ENCODE assay signal across 15 cellular contexts in the genomic region with DNA sequence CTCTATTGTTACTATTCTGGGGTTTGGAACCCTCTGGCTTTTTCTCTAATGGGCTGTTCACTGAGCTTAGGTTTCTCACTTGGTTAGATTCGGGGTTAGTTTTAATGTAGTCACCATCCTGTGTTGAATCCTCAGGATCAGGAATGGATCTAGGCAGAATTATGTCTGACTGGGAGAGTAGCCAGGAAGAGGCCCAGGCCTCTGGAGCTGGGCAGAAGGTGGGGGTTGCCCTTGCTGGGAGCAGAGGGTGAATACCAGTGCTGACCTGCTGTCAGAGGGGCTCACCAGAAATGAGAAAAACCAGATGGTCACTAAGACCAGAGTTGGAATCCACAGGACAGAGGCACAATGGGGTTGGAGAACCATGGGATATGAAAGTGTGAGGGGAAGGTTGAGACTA.
DNase-seq lines count a peak whose midpoint lies in the region; ATAC-seq and TF ChIP-seq lines count a peak whose summit lies in the region.
"Had no signal": no experiment of that assay in that cellular context is flagged by ENCODE, and none has a peak within 500 bp of the region (broad histone marks: within the 10 kb centered on the region; RNA-seq: fewer than 3 reads in every experiment).

No MANE protein-coding gene starts in this region.

- H3K4me1 ChIP-seq in heart left ventricle, result peaks cover 0 to 32% (median 12%) of the 10 kb centered on the region in 12 donors
- H3K4me1 ChIP-seq in osteoblast (ENCODE audit: insufficient read depth, low read length), result peaks cover 47% of the 10 kb centered on the region
- H3K4me1 ChIP-seq: BLaER1 treated with 17β-estradiol and CSF1 and Interleukin-3, amounts not matched to agents 10 nM and 100 nM had no signal

- H4K20me1 ChIP-seq in osteoblast (ENCODE audit: insufficient read depth, low read length), result no peaks in the 10 kb centered on the region
- H4K20me1 ChIP-seq: BLaER1 treated with 17β-estradiol and CSF1 and Interleukin-3, amounts not matched to agents 10 nM and 100 nM had no signal

- H3K9me3 ChIP-seq in MG63, result no peaks in the 10 kb centered on the region
- H3K9me3 ChIP-seq in heart left ventricle, result no peaks in the 10 kb centered on the region
- no peaks in the 10 kb centered on the region for H3K9me3 ChIP-seq in osteoblast (ENCODE audit: low read depth, low read length)
- H3K9me3 ChIP-seq: BLaER1 treated with 17β-estradiol and CSF1 and Interleukin-3, amounts not matched to agents 10 nM and 100 nM; SK-N-SH had no signal

- TF ChIP-seq CTCF in heart left ventricle (IDR thresholded peaks at IDR 0.05) (no peak), osteoblast (IDR thresholded peaks at IDR 0.05; ENCODE audit: extremely low read depth, low read depth, low read length) (no peak)

- no peak for TF ChIP-seq POLR2A in heart left ventricle (IDR thresholded peaks at IDR 0.05)

- 47 to 63% (median 56%) methylated on average over 1 of the region's 1 CpG for WGBS in heart left ventricle, 4 donors

- ATAC-seq in heart left ventricle (peak in 3 of 4 donors; percentile 47 to 56 (median 56)), HG02623 (IDR thresholded peaks at IDR 0.05; ENCODE audit: unreplicated experiment) (no peak)

- intact Hi-C loops in heart left ventricle (cut with DNase I), result no loop called here

- peak; percentile 33 for DNase-seq in GM03348 (ENCODE audit: low spot score)
- DNase-seq in MG63, result peak; percentile 17
- DNase-seq in heart left ventricle, result no peak
- no peak for DNase-seq in osteoblast (ENCODE audit: insufficient read length, low spot score, missing footprints)
- DNase-seq in activated CD4-positive, alpha-beta T cell treated with anti-CD3 and anti-CD28 coated beads, Interleukin-2, amount 50 U/mL, for 1 hour, result no peak
- DNase-seq in kidney glomerular epithelial cell (lab: John Stamatoyannopoulos, UW), result no peak
- no peak for DNase-seq in C1 segment of cervical spinal cord (lab: John Stamatoyannopoulos, UW)
- DNase-seq: DMS 273 treated with DMSO at 0.1 percent for 48 hours, KBM-7, NCI-H1092 treated with DMSO at 0.1 percent for 48 hours, NCI-H1694 treated with DMSO at 0.1 percent for 48 hours, PC-9, SK-N-SH had no signal

- H3K36me3 ChIP-seq in MG63 (no peaks in the 10 kb centered on the region), heart left ventricle (no peaks in the 10 kb centered on the region), osteoblast (ENCODE audit: insufficient read depth, low read length) (peaks cover 3% of the 10 kb centered on the region)
- H3K36me3 ChIP-seq: BLaER1 treated with 17β-estradiol and CSF1 and Interleukin-3, amounts not matched to agents 10 nM and 100 nM had no signal

- no peak overlapping the region for H2AFZ ChIP-seq in osteoblast (ENCODE audit: low read length)
- H2AFZ ChIP-seq: PC-9 had no signal

- H3K4me3 ChIP-seq in MG63 (no peak overlapping the region), heart left ventricle (no peak overlapping the region), osteoblast (ENCODE audit: insufficient read depth, low read length) (no peak overlapping the region)
- H3K4me3 ChIP-seq: BLaER1 treated with 17β-estradiol and CSF1 and Interleukin-3, amounts not matched to agents 10 nM and 100 nM; PC-9 had no signal

- H3K27me3 ChIP-seq in MG63, result no peaks in the 10 kb centered on the region
- H3K27me3 ChIP-seq in heart left ventricle, result no peaks in the 10 kb centered on the region
- H3K27me3 ChIP-seq in osteoblast (ENCODE audit: insufficient read depth, low read length), result no peaks in the 10 kb centered on the region
- H3K27me3 ChIP-seq: BLaER1 treated with 17β-estradiol and CSF1 and Interleukin-3, amounts not matched to agents 10 nM and 100 nM had no signal

- peaks cover 65% of the 10 kb centered on the region for H3K79me2 ChIP-seq in osteoblast (ENCODE audit: insufficient read depth, low read length)

- H3K27ac ChIP-seq in heart left ventricle (peak overlapping the region in 3 of 12 donors; percentile 5 to 25 (median 13)), osteoblast (ENCODE audit: low read depth, low read length) (peak overlapping the region; percentile 79)
- H3K27ac ChIP-seq: BLaER1 treated with 17β-estradiol and CSF1 and Interleukin-3, amounts not matched to agents 10 nM and 100 nM; PC-9 had no signal

- peak overlapping the region; percentile 12 for H3K4me2 ChIP-seq in osteoblast (ENCODE audit: insufficient read depth, low read length)
- H3K4me2 ChIP-seq: BLaER1 treated with 17β-estradiol and CSF1 and Interleukin-3, amounts not matched to agents 10 nM and 100 nM; PC-9; SK-N-SH had no signal

Comparison
In these comparisons a context has a peak if more than half of its experiments do, and no peak if none do; other contexts are left out.
1. DNase-seq: peak in GM03348 (single experiment) and MG63 (single experiment); none in heart left ventricle (0 of 5), osteoblast (single experiment), activated CD4-positive, alpha-beta T cell treated with anti-CD3 and anti-CD28 coated beads, Interleukin-2, amount 50 U/mL, for 1 hour (single experiment), kidney glomerular epithelial cell (single experiment) and C1 segment of cervical spinal cord (0 of 14).